11 cellular contexts compared by ENCODE assay signal in genomic region chr7:100476108-100476780, GRCh38. TPM values are rescaled to one million over a fixed set of nuclear protein-coding genes. Genes with fewer than 3 reads are reported as not detected.
DNase-seq lines count a peak whose midpoint lies in the region; ATAC-seq, FAIRE-seq and TF ChIP-seq lines count a peak whose summit lies in the region.
"Had no signal": no experiment of that assay in that cellular context is flagged by ENCODE, and none has a peak within 500 bp of the region (broad histone marks: within the 10 kb centered on the region; RNA-seq: fewer than 3 reads in every experiment).

No MANE protein-coding gene starts in this region.

- no peaks in the 10 kb centered on the region for H3K27me3 Mint-ChIP-seq in activated CD8-positive, alpha-beta T cell treated with anti-CD3 and anti-CD28 coated beads for 36 hours

- peak overlapping the region; percentile 93 for H3K27ac Mint-ChIP-seq in activated CD8-positive, alpha-beta T cell treated with anti-CD3 and anti-CD28 coated beads for 36 hours

- H3K36me3 ChIP-seq in heart right ventricle, result peaks cover 0 to 60% (median 6%) of the 10 kb centered on the region in 9 donors
- peaks cover 11 to 14% of the 10 kb centered on the region in 2 donors for H3K36me3 ChIP-seq in stomach smooth muscle (ENCODE audit: control insufficient read depth in 2 of 2, insufficient read depth in 2 of 2, low read length in 2 of 2)

- TF ChIP-seq CTCF in activated CD8-positive, alpha-beta T cell treated with anti-CD3 and anti-CD28 coated beads for 36 hours (IDR thresholded peaks at IDR 0.05), result no peak
- TF ChIP-seq CTCF in heart right ventricle (IDR thresholded peaks at IDR 0.05), result no peak

- no peak for ATAC-seq in activated CD8-positive, alpha-beta T cell treated with anti-CD3 and anti-CD28 coated beads for 36 hours
- peak in 5 of 8 donors; percentile 34 to 57 (median 48) for ATAC-seq in heart right ventricle

- H3K9me3 ChIP-seq in heart right ventricle (no peaks in the 10 kb centered on the region), stomach smooth muscle (ENCODE audit: control insufficient read depth in 2 of 2, low read length in 2 of 2) (no peaks in the 10 kb centered on the region)

- CTCF ChIA-PET in activated CD8-positive, alpha-beta T cell treated with anti-CD3 and anti-CD28 coated beads for 36 hours (lab: Charles Lee), result interaction anchor here (1.2 to 9.3 kb wide), 7 partner anchors 21 to 88 kb away, joined by 3 to 75 read pairs (median 7); no protein-coding TSS in a partner anchor

- H3K27ac ChIP-seq in heart right ventricle (peak overlapping the region; percentile 2 to 100 (median 84)), stomach smooth muscle (ENCODE audit: low read length) (peak overlapping the region; percentile 91)

- no peaks in the 10 kb centered on the region for H3K9me3 Mint-ChIP-seq in activated CD8-positive, alpha-beta T cell treated with anti-CD3 and anti-CD28 coated beads for 36 hours

- intact Hi-C loops in activated CD8-positive, alpha-beta T cell treated with anti-CD3 and anti-CD28 coated beads for 36 hours (cut with micrococcal nuclease), result loop anchor here (5.0 to 10.0 kb wide), 2 partner anchors 71 to 219 kb away; partner anchors contain the start of gene GIGYF1
- intact Hi-C loops in heart right ventricle (cut with DNase I), result loop anchor here in 6 of 10 donors (5.0 to 10.0 kb wide), 7 partner anchors 61 to 389 kb away; partner anchors contain the start of genes AGFG2 (in 1 of the 6), GIGYF1 (in 1 of the 6), GNB2 (in 1 of the 6) and SLC12A9 (in 1 of the 6)

- no peak for TF ChIP-seq POLR2A in GM12892 (IDR thresholded peaks at IDR 0.05; ENCODE audit: low read depth, low read length)

- 10 to 11% methylated on average over 6 of the region's 6 CpGs for WGBS in heart right ventricle, 2 donors

- H3K4me1 ChIP-seq in heart right ventricle (peaks cover 13 to 78% (median 68%) of the 10 kb centered on the region in 9 donors), stomach smooth muscle (ENCODE audit: control insufficient read depth, insufficient read depth, low read length) (peaks cover 44% of the 10 kb centered on the region)

- peak overlapping the region; percentile 94 for H3K4me3 Mint-ChIP-seq in activated CD8-positive, alpha-beta T cell treated with anti-CD3 and anti-CD28 coated beads for 36 hours

- peak; percentile 21 for DNase-seq in SIG-M5 treated with dmso at 0.1 percent for 504 hours (lab: John Stamatoyannopoulos, UW; ENCODE audit: unreplicated experiment)
- DNase-seq in SIG-M5 (lab: John Stamatoyannopoulos, UW), result no peak
- no peak for DNase-seq in activated CD8-positive, alpha-beta T cell treated with anti-CD3 and anti-CD28 coated beads for 36 hours
- peak in 1 of 2 donors; percentile 65 for DNase-seq in heart right ventricle
- no peak for DNase-seq in cerebellar nuclear complex (lab: John Stamatoyannopoulos, UW)
- DNase-seq in occipital lobe (lab: John Stamatoyannopoulos, UW), result no peak
- DNase-seq in GM12892 (ENCODE audit: insufficient read length), result no peak
- DNase-seq: NCI-H69 had no signal

- peaks cover 47% of the 10 kb centered on the region for H3K36me3 Mint-ChIP-seq in activated CD8-positive, alpha-beta T cell treated with anti-CD3 and anti-CD28 coated beads for 36 hours (ENCODE audit: low read depth)

- H3K4me3 ChIP-seq in heart right ventricle, result peak overlapping the region in 9 of 10 donors; percentile 74 to 100 (median 98)
- H3K4me3 ChIP-seq in stomach smooth muscle (ENCODE audit: low read length in 2 of 2), result peak overlapping the region; percentile 65 to 90

- H3K9ac ChIP-seq in stomach smooth muscle (ENCODE audit: low read length in 2 of 2), result peak overlapping the region; percentile 62 to 93

- peaks cover 49% of the 10 kb centered on the region for H3K4me1 Mint-ChIP-seq in activated CD8-positive, alpha-beta T cell treated with anti-CD3 and anti-CD28 coated beads for 36 hours (ENCODE audit: low read depth)

- no peak for FAIRE-seq in GM12892 (lab: Jason Lieb, UNC)
- FAIRE-seq: A204.1, endometrium had no signal

- H3K27me3 ChIP-seq in heart right ventricle, result no peaks in the 10 kb centered on the region
- no peaks in the 10 kb centered on the region for H3K27me3 ChIP-seq in stomach smooth muscle (ENCODE audit: control insufficient read depth in 1 of 2, insufficient read depth in 2 of 2, low read length in 2 of 2)

- POLR2A ChIA-PET in activated CD8-positive, alpha-beta T cell treated with anti-CD3 and anti-CD28 coated beads for 36 hours (lab: Charles Lee), result interaction anchor here (0.6 to 1.0 kb wide), 2 partner anchors 18 to 1532 kb away, joined by 4 to 5 read pairs; no protein-coding TSS in a partner anchor

RNA-seq across cellular contexts. Expression of gene TSC22D4, which starts 2.8 kb away (rescaled TPM):
- 10 to 100 TPM; 92.6 to 94.2 TPM for total RNA-seq in activated CD8-positive, alpha-beta T cell treated with anti-CD3 and anti-CD28 coated beads for 36 hours
- total RNA-seq in heart right ventricle (10 to 100 TPM; 36.0 to 72.3 (median 46.7) TPM), occipital lobe (9.7 TPM)
- polyA plus RNA-seq in heart right ventricle, result 10 to 100 TPM; 46.0 to 53.7 TPM
- 12.6 TPM for polyA plus RNA-seq in GM12892 (2012; ENCODE audit: missing spikeins)

RNA-seq across cellular contexts. Expression of gene NYAP1, which starts 7.5 kb away (rescaled TPM):
- under 1 TPM; 0.32 to 0.38 TPM for total RNA-seq in activated CD8-positive, alpha-beta T cell treated with anti-CD3 and anti-CD28 coated beads for 36 hours
- total RNA-seq in heart right ventricle, result under 1 TPM; 0.10 to 0.86 (median 0.30) TPM
- polyA plus RNA-seq in heart right ventricle, result under 1 TPM; 0.30 to 0.59 TPM
- total RNA-seq in occipital lobe, result 47.9 TPM
- polyA plus RNA-seq in GM12892 (2012; ENCODE audit: missing spikeins), result 0.08 TPM

RNA-seq across cellular contexts. Expression of gene SPACDR, which starts 12.2 kb away (rescaled TPM):
- total RNA-seq in activated CD8-positive, alpha-beta T cell treated with anti-CD3 and anti-CD28 coated beads for 36 hours, result 1 to 10 TPM; 3.7 to 4.6 TPM
- total RNA-seq in heart right ventricle (1 to 10 TPM in 2 of 10 donors, under 1 TPM in 4, not detected in 4; 0.28 to 1.1 (median 0.54) TPM), occipital lobe (not detected)
- polyA plus RNA-seq in heart right ventricle, result 1 to 10 TPM in 1 of 2 donors, under 1 TPM in 1; 0.93 to 1.3 TPM
- polyA plus RNA-seq in GM12892 (2012; ENCODE audit: missing spikeins), result 0.95 TPM

RNA-seq across cellular contexts. Expression of gene PPP1R35, which starts 39.9 kb away (rescaled TPM):
- total RNA-seq in activated CD8-positive, alpha-beta T cell treated with anti-CD3 and anti-CD28 coated beads for 36 hours, result 10 to 100 TPM; 63.4 to 67.8 TPM
- total RNA-seq in heart right ventricle (10 to 100 TPM in 7 of 10 donors, 1 to 10 TPM in 3; 7.5 to 18.2 (median 11.3) TPM), occipital lobe (5.1 TPM)
- polyA plus RNA-seq in heart right ventricle, result 10 to 100 TPM; 30.3 to 60.4 TPM
- 14.3 TPM for polyA plus RNA-seq in GM12892 (2012; ENCODE audit: missing spikeins)

RNA-seq across cellular contexts. Expression of gene MEPCE, which starts 46.6 kb away (rescaled TPM):
- 10 to 100 TPM; 38.3 to 38.8 TPM for total RNA-seq in activated CD8-positive, alpha-beta T cell treated with anti-CD3 and anti-CD28 coated beads for 36 hours
- total RNA-seq in heart right ventricle, result 10 to 100 TPM; 17.2 to 27.7 (median 23.0) TPM
- 10 to 100 TPM; 15.1 to 18.7 TPM for polyA plus RNA-seq in heart right ventricle
- 25.3 TPM for total RNA-seq in occipital lobe
- 12.8 TPM for polyA plus RNA-seq in GM12892 (2012; ENCODE audit: missing spikeins)

Comparison
In these comparisons a context has a peak if more than half of its experiments do, and no peak if none do; other contexts are left out.
1. RNA of gene NYAP1, which starts 7.5 kb away (total RNA-seq): 47.9 TPM in occipital lobe (single experiment); 0.10 to 0.86 TPM in heart right ventricle and 0.32 to 0.38 TPM in activated CD8-positive, alpha-beta T cell treated with anti-CD3 and anti-CD28 coated beads for 36 hours; every median in the first group is over 10 times any median in the second.